19 cellular contexts compared by ENCODE assay signal in the genomic region with DNA sequence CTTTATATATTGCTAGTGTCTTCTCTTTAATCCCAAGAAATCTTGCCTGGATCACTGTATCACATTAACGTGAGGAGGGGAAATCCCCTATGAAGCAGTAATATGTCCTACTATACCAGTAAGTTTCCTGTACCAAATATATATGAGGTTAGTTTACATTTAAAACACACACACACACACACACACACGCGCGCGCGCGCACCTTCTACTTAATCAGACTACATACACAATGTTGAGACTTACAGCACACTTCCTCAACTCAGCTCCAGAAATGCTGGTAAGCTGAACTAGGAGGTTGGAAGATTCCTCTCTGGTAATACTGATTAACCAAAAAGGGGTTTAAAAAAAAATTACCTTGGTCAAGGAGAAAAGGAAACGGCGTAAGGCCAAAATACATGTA. TPM values are rescaled to one million over a fixed set of nuclear protein-coding genes. Genes with fewer than 3 reads are reported as not detected.
DNase-seq lines count a peak whose midpoint lies in the region; ATAC-seq and TF ChIP-seq lines count a peak whose summit lies in the region.
"Had no signal": no experiment of that assay in that cellular context is flagged by ENCODE, and none has a peak within 500 bp of the region (broad histone marks: within the 10 kb centered on the region; RNA-seq: fewer than 3 reads in every experiment).

No MANE protein-coding gene starts in this region.

- peak overlapping the region; percentile 24 for H3K27ac Mint-ChIP-seq in activated naive CD4-positive, alpha-beta T cell treated with anti-CD3 and anti-CD28 coated beads, Interleukin-2, amount 50 U/mL, for 24 hours

- no peaks in the 10 kb centered on the region for H3K27me3 ChIP-seq in SU-DHL-6 (ENCODE audit: low read length)
- H3K27me3 ChIP-seq in gastrocnemius medialis, result no peaks in the 10 kb centered on the region
- no peaks in the 10 kb centered on the region for H3K27me3 ChIP-seq in spleen (replicated peaks in 1 of 7)
- H3K27me3 ChIP-seq: pancreas had no signal

- no peak overlapping the region for H2AFZ ChIP-seq in SU-DHL-6 (ENCODE audit: low read depth, low read length, severe bottlenecking)
- H2AFZ ChIP-seq: PC-9 had no signal

- H3K4me3 ChIP-seq in SU-DHL-6 (ENCODE audit: insufficient read depth, low read length, poor library complexity, severe bottlenecking), result peak overlapping the region; percentile 1
- H3K4me3 ChIP-seq in gastrocnemius medialis, result no peak overlapping the region
- H3K4me3 ChIP-seq in spleen, result no peak overlapping the region
- H3K4me3 ChIP-seq: pancreas, PC-9 had no signal

- no peaks in the 10 kb centered on the region for H3K9me3 Mint-ChIP-seq in activated naive CD4-positive, alpha-beta T cell treated with anti-CD3 and anti-CD28 coated beads, Interleukin-2, amount 50 U/mL, for 24 hours

- no peak for TF ChIP-seq CTCF in SU-DHL-6 (IDR thresholded peaks at IDR 0.05; ENCODE audit: insufficient read depth, low read length, poor library complexity, severe bottlenecking)
- TF ChIP-seq CTCF in gastrocnemius medialis (IDR thresholded peaks at IDR 0.05 in 4 of 5, conservative IDR thresholded peaks at IDR 0.05 in 1 of 5), result no peak
- no peak for TF ChIP-seq CTCF in spleen (IDR thresholded peaks at IDR 0.05 in 8 of 11, conservative IDR thresholded peaks at IDR 0.05 in 3 of 11)

- ATAC-seq in gastrocnemius medialis, result no peak
- ATAC-seq in GM21576 (IDR thresholded peaks at IDR 0.05; ENCODE audit: unreplicated experiment), result no peak

- WGBS in spleen, 5 donors, result 83 to 87% (median 87%) methylated on average over 9 of the region's 9 CpGs

- peaks cover 11% of the 10 kb centered on the region; the same call in 1 of the 2 replicates for H4K20me1 ChIP-seq in SU-DHL-6 (ENCODE audit: low read depth, low read length)

- H3K36me3 ChIP-seq in SU-DHL-6 (ENCODE audit: low read length), result peaks cover 15% of the 10 kb centered on the region; the same call in 1 of the 2 replicates
- no peaks in the 10 kb centered on the region for H3K36me3 ChIP-seq in gastrocnemius medialis
- H3K36me3 ChIP-seq in spleen, result peaks cover 0 to 13% (median 2%) of the 10 kb centered on the region in 6 donors
- H3K36me3 ChIP-seq: pancreas had no signal

- in situ Hi-C loops in gastrocnemius medialis (cut with MboI; ENCODE audit: low sequenced_read_pairs in 4 of 4), result no loop called here

- no peak for DNase-seq in activated naive CD4-positive, alpha-beta T cell treated with Interleukin-2 at 50 U/mL for 16 hours
- DNase-seq in activated gamma-delta T cell treated with Interleukin-2 at 50 U/mL for 16 hours (peak; percentile 19), gastrocnemius medialis (no peak), Kasumi-1 (lab: John Stamatoyannopoulos, UW) (no peak), spleen (no peak)
- DNase-seq: activated CD8-positive, alpha-beta memory T cell treated with anti-CD3 and anti-CD28 coated beads for 24 hours; amniotic stem cell; DND-41; midbrain; NCI-H1694; NCI-H510A treated with DMSO at 0.1 percent for 48 hours; pancreas; small intestine; SW 1271 had no signal

- peak overlapping the region; percentile 94 for H3K27ac ChIP-seq in SU-DHL-6 (ENCODE audit: low read depth, low read length)
- H3K27ac ChIP-seq in gastrocnemius medialis, result peak overlapping the region in 3 of 4 donors; percentile 16 to 38 (median 18)
- peak overlapping the region in 4 of 8 donors; percentile 20 to 83 (median 58) for H3K27ac ChIP-seq in spleen
- H3K27ac ChIP-seq: epithelial cell of prostate, pancreas, PC-9 had no signal

- peaks cover 97% of the 10 kb centered on the region for H3K79me2 ChIP-seq in SU-DHL-6 (ENCODE audit: insufficient read depth, low read length)

- no peaks in the 10 kb centered on the region for H3K27me3 Mint-ChIP-seq in activated naive CD4-positive, alpha-beta T cell treated with anti-CD3 and anti-CD28 coated beads, Interleukin-2, amount 50 U/mL, for 24 hours

- intact Hi-C loops in gastrocnemius medialis (cut with DNase I; ENCODE audit: low total_unique reads) (no loop called here), spleen (cut with DNase I; ENCODE audit: low total_unique reads) (no loop called here)

- peaks cover 71% of the 10 kb centered on the region for H3F3A ChIP-seq in SU-DHL-6 (ENCODE audit: insufficient read depth)

- peak overlapping the region; percentile 34 for H3K4me3 Mint-ChIP-seq in activated naive CD4-positive, alpha-beta T cell treated with anti-CD3 and anti-CD28 coated beads, Interleukin-2, amount 50 U/mL, for 24 hours

- H3K9ac ChIP-seq in SU-DHL-6 (ENCODE audit: low read length), result peak overlapping the region; percentile 42

- TF ChIP-seq POLR2A in gastrocnemius medialis (IDR thresholded peaks at IDR 0.05) (no peak), spleen (IDR thresholded peaks at IDR 0.05) (no peak)

- H3K4me1 ChIP-seq in gastrocnemius medialis (peaks cover 18 to 41% of the 10 kb centered on the region in 2 donors), spleen (peaks cover 44 to 89% (median 77%) of the 10 kb centered on the region in 6 donors)

- peak overlapping the region; percentile 76 for H3K4me2 ChIP-seq in SU-DHL-6 (ENCODE audit: low read depth, low read length, poor library complexity, severe bottlenecking)
- H3K4me2 ChIP-seq: PC-9 had no signal

- H3K36me3 Mint-ChIP-seq in activated naive CD4-positive, alpha-beta T cell treated with anti-CD3 and anti-CD28 coated beads, Interleukin-2, amount 50 U/mL, for 24 hours, result peaks cover 6% of the 10 kb centered on the region

- peaks cover 73% of the 10 kb centered on the region for H3K4me1 Mint-ChIP-seq in activated naive CD4-positive, alpha-beta T cell treated with anti-CD3 and anti-CD28 coated beads, Interleukin-2, amount 50 U/mL, for 24 hours

- no peaks in the 10 kb centered on the region for H3K9me2 ChIP-seq in SU-DHL-6 (replicated peaks; ENCODE audit: insufficient read depth, low read length)

- H3K9me3 ChIP-seq in SU-DHL-6 (ENCODE audit: insufficient read depth, low read length) (no peaks in the 10 kb centered on the region), gastrocnemius medialis (no peaks in the 10 kb centered on the region), spleen (no peaks in the 10 kb centered on the region)
- H3K9me3 ChIP-seq: pancreas had no signal

RNA-seq across cellular contexts. Expression of a gene that starts 49.3 kb away (rescaled TPM):
- total RNA-seq in gastrocnemius medialis, result 100 to 1,000 TPM in 1 of 4 donors, 10 to 100 TPM in 3; 64.5 to 150 (median 76.3) TPM
- total RNA-seq in spleen, result 100 to 1,000 TPM; 124 to 222 (median 152) TPM
- 10 to 100 TPM; 52.1 to 59.8 (median 58.4) TPM for polyA plus RNA-seq in spleen
